In genomic region chr19:54191671-54192453, GRCh38 we compare ENCODE assay signal across 8 cellular contexts. TPM values are rescaled to one million over a fixed set of nuclear protein-coding genes. Genes with fewer than 3 reads are reported as not detected.
DNase-seq lines count a peak whose midpoint lies in the region; ATAC-seq and TF ChIP-seq lines count a peak whose summit lies in the region.

No MANE protein-coding gene starts in this region.

- no peak for DNase-seq in A673 (ENCODE audit: low spot score)
- DNase-seq in midbrain (lab: John Stamatoyannopoulos, UW): peak; percentile 16
- DNase-seq in NCI-H2227 treated with DMSO at 0.1 percent for 48 hours (lab: John Stamatoyannopoulos, UW): no peak
- DNase-seq in SW 1271 (lab: John Stamatoyannopoulos, UW): no peak
- DNase-seq in NCI-H2107 treated with DMSO at 0.1 percent for 48 hours (lab: John Stamatoyannopoulos, UW; ENCODE audit: unreplicated experiment): no peak

- H3K9ac ChIP-seq in HUES6 (ENCODE audit: low read length): peak overlapping the region; percentile 72

- TF ChIP-seq CTCF in A673 (conservative IDR thresholded peaks at IDR 0.05; ENCODE audit: low read depth, low read length): no peak
- TF ChIP-seq CTCF in brain (conservative IDR thresholded peaks at IDR 0.05): no peak

- BruUV-seq in A673 (replicated peaks; lab: Mats Ljungman, UMichigan): TSS peak; percentile 42

- intact Hi-C loops in A673 (cut with micrococcal nuclease; ENCODE audit: unreplicated experiment): no loop called here

- H3K9me3 Mint-ChIP-seq in brain: no peaks in the 10 kb centered on the region

- POLR2A ChIA-PET in A673 (lab: Charles Lee; ENCODE audit: low non-redundant PET): no interaction called here

- H3K4me3 ChIP-seq in A673 (ENCODE audit: low read depth, low read length, poor library complexity, severe bottlenecking) (peak overlapping the region; percentile 91), HUES6 (ENCODE audit: low read depth, low read length) (peak overlapping the region; percentile 90)

- peaks cover 49% of the 10 kb centered on the region for H3K4me1 Mint-ChIP-seq in brain

- H3K27me3 ChIP-seq in A673 (replicated peaks; ENCODE audit: insufficient read depth, low read depth, low read length, poor library complexity) (no peaks in the 10 kb centered on the region), HUES6 (ENCODE audit: control insufficient read depth, insufficient read depth, low read length) (no peaks in the 10 kb centered on the region)

- no peak for ATAC-seq in HG03097 (IDR thresholded peaks at IDR 0.05; ENCODE audit: low FRiP score, unreplicated experiment)

- H3K36me3 Mint-ChIP-seq in brain: peaks cover 53% of the 10 kb centered on the region

- H3K4me3 Mint-ChIP-seq in brain: peak overlapping the region; percentile 91 to 96 (median 93)

- CTCF ChIA-PET in A673 (lab: Charles Lee): no interaction called here

- peak overlapping the region; percentile 94 to 98 (median 97) for H3K27ac Mint-ChIP-seq in brain

- H3K36me3 ChIP-seq in A673 (ENCODE audit: insufficient read depth, low read length, poor library complexity, severe bottlenecking): peaks cover 21% of the 10 kb centered on the region
- H3K36me3 ChIP-seq in HUES6 (ENCODE audit: control insufficient read depth, insufficient read depth, low read length): peaks cover 27% of the 10 kb centered on the region

- peaks cover 5% of the 10 kb centered on the region for H3K27me3 Mint-ChIP-seq in brain

- peak overlapping the region; percentile 98 for H3K27ac ChIP-seq in A673 (ENCODE audit: low read depth, low read length, poor library complexity, severe bottlenecking)
- peak overlapping the region; percentile 97; the same call in 1 of the 2 replicates for H3K27ac ChIP-seq in HUES6 (ENCODE audit: low read depth, low read length)

- H3K9me3 ChIP-seq in A673 (ENCODE audit: low read depth, low read length, poor library complexity, severe bottlenecking): no peaks in the 10 kb centered on the region
- H3K9me3 ChIP-seq in HUES6 (ENCODE audit: control insufficient read depth, insufficient read depth, low read depth, low read length): no peaks in the 10 kb centered on the region

- H3K4me1 ChIP-seq in A673 (ENCODE audit: insufficient read depth, low read length, poor library complexity, severe bottlenecking) (peaks cover 17% of the 10 kb centered on the region), HUES6 (ENCODE audit: control insufficient read depth, insufficient read depth, low read length) (peaks cover 5% of the 10 kb centered on the region)

RNA-seq across cellular contexts. Expression of gene TSEN34, which starts 0.8 kb away (rescaled TPM):
- total RNA-seq in A673 (2021): 56.9 and 64.7 TPM in 2 replicates
- 73.5 TPM for polyA plus RNA-seq in brain (ENCODE audit: insufficient read depth, low read depth, low replicate concordance)

RNA-seq across cellular contexts. Expression of gene MBOAT7, which starts 2.5 kb away (rescaled TPM):
- total RNA-seq in A673 (2021): 107 and 109 TPM in 2 replicates
- 94.4 TPM for polyA plus RNA-seq in brain (ENCODE audit: insufficient read depth, low read depth, low replicate concordance)

RNA-seq across cellular contexts. Expression of gene RPS9, which starts 8.8 kb away (rescaled TPM):
- 944 and 951 TPM in 2 replicates for total RNA-seq in A673 (2021)
- polyA plus RNA-seq in brain (ENCODE audit: insufficient read depth, low read depth, low replicate concordance): 2,244 TPM

RNA-seq across cellular contexts. Expression of gene TMC4, which starts 18.9 kb away (rescaled TPM):
- total RNA-seq in A673 (2021): 0.58 and 0.96 TPM in 2 replicates
- 4.1 TPM for polyA plus RNA-seq in brain (ENCODE audit: insufficient read depth, low read depth, low replicate concordance)

RNA-seq across cellular contexts. Expression of gene LILRB3, which starts 30.9 kb away (rescaled TPM):
- not detected in 2 replicates for total RNA-seq in A673 (2021)
- polyA plus RNA-seq in brain (ENCODE audit: insufficient read depth, low read depth, low replicate concordance): 0.29 TPM
